Comparison of ENCODE assay signal across 1 cellular context in genomic region chr1:179882253-179883039, GRCh38.
TF ChIP-seq lines count a peak whose summit lies in the region.

Gene TOR1AIP1 (plus strand): TSS chr1:179882285. CDS start chr1:179882503, 218 bp downstream.

TF ChIP-seq in K562, 482 proteins besides CTCF, POLR2A, EP300 and RAD21 (continued from another document and continues in another):
- TF ChIP-seq CREB5 (CRISPR knock-in tag; IDR thresholded peaks at IDR 0.05) = no peak
- no peak for TF ChIP-seq XRCC3 (IDR thresholded peaks at IDR 0.05)
- TF ChIP-seq CGGBP1 (CRISPR knock-in tag; IDR thresholded peaks at IDR 0.05) = peak; percentile 90
- TF ChIP-seq YBX1 (IDR thresholded peaks at IDR 0.05) = no peak
- TF ChIP-seq CTCFL (IDR thresholded peaks at IDR 0.05; ENCODE audit: borderline replicate concordance, insufficient read depth, low read depth, low read length, poor library complexity, severe bottlenecking) = peak; percentile 0
- peak; percentile 84 for TF ChIP-seq ZNF175 (CRISPR knock-in tag; IDR thresholded peaks at IDR 0.05; ENCODE audit: low read depth)
- 0 out of 2 replicates have a peak, but pooled peaks have one; percentile 13 for TF ChIP-seq ZNF655 (CRISPR knock-in tag; IDR thresholded peaks at IDR 0.05)
- TF ChIP-seq ELF2 (CRISPR knock-in tag; IDR thresholded peaks at IDR 0.05) = peak; percentile 96
- TF ChIP-seq ZNF668 (CRISPR knock-in tag; IDR thresholded peaks at IDR 0.05) = peak; percentile 4; the same call in 1 of the 2 replicates
- no peak for TF ChIP-seq TRIM25 (IDR thresholded peaks at IDR 0.05; ENCODE audit: borderline replicate concordance)
- TF ChIP-seq PTRF (tag; IDR thresholded peaks at IDR 0.05) = no peak
- peak; percentile 100 for TF ChIP-seq ZBTB11 (CRISPR knock-in tag; IDR thresholded peaks at IDR 0.05)
- no peak for TF ChIP-seq ZNF282 (CRISPR knock-in tag; IDR thresholded peaks at IDR 0.05)
- TF ChIP-seq NCOA6 (IDR thresholded peaks at IDR 0.05) = no peak
- TF ChIP-seq NCOR1 (IDR thresholded peaks at IDR 0.05) = peak; percentile 82
- TF ChIP-seq SREBF2 (CRISPR knock-in tag; IDR thresholded peaks at IDR 0.05) = 0 out of 2 replicates have a peak, but pooled peaks have one; percentile 88
- 0 out of 2 replicates have a peak, but pooled peaks have one; percentile 25 for TF ChIP-seq ZNF445 (CRISPR knock-in tag; IDR thresholded peaks at IDR 0.05; ENCODE audit: low read depth)
- TF ChIP-seq GTF2F1 (IDR thresholded peaks at IDR 0.05; ENCODE audit: low read depth, low read length) = peak; percentile 93
- TF ChIP-seq THRAP3 (IDR thresholded peaks at IDR 0.05; ENCODE audit: borderline replicate concordance) = no peak; the same call in 1 of the 2 replicates
- no peak for TF ChIP-seq MBD1 (CRISPR knock-in tag; IDR thresholded peaks at IDR 0.05)
- no peak for TF ChIP-seq STAT5B (CRISPR knock-in tag; IDR thresholded peaks at IDR 0.05)
- TF ChIP-seq POLR3A (IDR thresholded peaks at IDR 0.05; ENCODE audit: borderline replicate concordance, extremely low read depth, insufficient read depth, insufficient read length) = no peak
- TF ChIP-seq HDAC3 (IDR thresholded peaks at IDR 0.05; ENCODE audit: borderline replicate concordance, partially characterized antibody) = no peak
- TF ChIP-seq ZBTB17 (CRISPR knock-in tag; IDR thresholded peaks at IDR 0.05) = peak; percentile 81
- peak; percentile 9 for TF ChIP-seq FOS (IDR thresholded peaks at IDR 0.05; ENCODE audit: extremely low read depth, insufficient read length)
- TF ChIP-seq ZFP36 (IDR thresholded peaks at IDR 0.05; ENCODE audit: low read depth, low read length, partially characterized antibody) = no peak
- peak; percentile 80; the same call in 1 of the 2 replicates for TF ChIP-seq ZBED1 (IDR thresholded peaks at IDR 0.05)
- TF ChIP-seq ZNF277 (CRISPR knock-in tag; IDR thresholded peaks at IDR 0.05; ENCODE audit: borderline replicate concordance) = no peak
- TF ChIP-seq ZNF740 (CRISPR knock-in tag; IDR thresholded peaks at IDR 0.05) = 0 out of 2 replicates have a peak, but pooled peaks have one; percentile 49
- no peak for TF ChIP-seq ZNF740 (tag; IDR thresholded peaks at IDR 0.05)
- TF ChIP-seq RNF2 (IDR thresholded peaks at IDR 0.05) = peak; percentile 93
- no peak; the same call in 1 of the 2 replicates for TF ChIP-seq RERE (CRISPR knock-in tag; IDR thresholded peaks at IDR 0.05; ENCODE audit: borderline replicate concordance)
- peak; percentile 89 for TF ChIP-seq MEIS2 (IDR thresholded peaks at IDR 0.05; ENCODE audit: partially characterized antibody)
- TF ChIP-seq ZNF184 (CRISPR knock-in tag; IDR thresholded peaks at IDR 0.05) = no peak
- TF ChIP-seq CTBP1 (IDR thresholded peaks at IDR 0.05; ENCODE audit: borderline replicate concordance) = peak; percentile 94
- peak; percentile 89 for TF ChIP-seq HIVEP1 (CRISPR knock-in tag; IDR thresholded peaks at IDR 0.05)
- TF ChIP-seq NR4A1 (CRISPR knock-in tag; IDR thresholded peaks at IDR 0.05) = no peak
- TF ChIP-seq NR4A1 (tag; IDR thresholded peaks at IDR 0.05) = peak; percentile 69; the same call in 1 of the 2 replicates
- peak; percentile 98 for TF ChIP-seq EP400 (IDR thresholded peaks at IDR 0.05)
- TF ChIP-seq GABPB1 (CRISPR knock-in tag; IDR thresholded peaks at IDR 0.05) = peak; percentile 100
- peak; percentile 77 for TF ChIP-seq RBM22 (IDR thresholded peaks at IDR 0.05; ENCODE audit: low read depth, low read length, poor library complexity, severe bottlenecking)
- peak; percentile 67 for TF ChIP-seq MEF2A (IDR thresholded peaks at IDR 0.05; ENCODE audit: control insufficient read depth, low read depth, low read length)
